Comparison of ENCODE assay signal across 20 cellular contexts in the genomic region with DNA sequence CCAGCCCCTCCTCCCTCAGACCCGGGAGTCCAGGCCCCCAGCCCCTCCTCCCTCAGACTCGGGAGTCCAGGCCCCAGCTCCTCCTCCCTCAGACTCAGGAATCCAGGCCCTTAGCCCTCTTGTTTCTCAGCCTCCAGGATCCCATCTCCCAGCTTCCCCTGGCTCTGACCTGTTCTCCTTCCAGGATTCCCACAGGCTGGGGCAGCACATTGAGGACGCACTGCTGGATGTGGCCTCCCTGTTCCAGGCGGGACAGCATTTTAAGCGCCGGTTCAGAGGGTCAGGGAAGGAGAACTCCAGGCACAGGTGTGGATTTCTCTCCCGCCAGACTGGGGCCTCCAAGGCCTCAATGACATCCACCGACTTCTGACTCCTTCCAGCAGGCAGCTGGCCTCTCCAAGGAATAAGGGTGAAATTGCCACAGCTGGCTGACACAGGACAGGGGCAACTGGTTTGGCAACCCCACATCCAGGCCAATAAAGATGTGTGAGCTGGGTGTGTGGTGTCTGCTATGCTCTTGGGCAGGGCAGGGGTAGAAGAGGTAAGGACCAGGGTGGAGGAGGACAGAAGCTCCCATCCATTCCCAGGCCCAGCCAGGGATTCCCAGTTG. TPM values are rescaled to one million over a fixed set of nuclear protein-coding genes. Genes with fewer than 3 reads are reported as not detected.
DNase-seq lines count a peak whose midpoint lies in the region; ATAC-seq, FAIRE-seq and TF ChIP-seq lines count a peak whose summit lies in the region.
"Had no signal": no experiment of that assay in that cellular context is flagged by ENCODE, and none has a peak within 500 bp of the region (broad histone marks: within the 10 kb centered on the region; RNA-seq: fewer than 3 reads in every experiment).

No MANE protein-coding gene starts in this region.

- no peak for TF ChIP-seq POLR2A in A549 (IDR thresholded peaks at IDR 0.05; ENCODE audit: low read length)

- H3K9me3 Mint-ChIP-seq in mesothelial cell of epicardium: no peaks in the 10 kb centered on the region
- peaks cover 0 to 3% of the 10 kb centered on the region in 2 donors for H3K9me3 Mint-ChIP-seq in activated T-cell treated with anti-CD3 and anti-CD28 coated beads, Interleukin-2, amount 50 U/mL, for 72 hours
- no peaks in the 10 kb centered on the region for H3K9me3 Mint-ChIP-seq in activated naive CD4-positive, alpha-beta T cell treated with anti-CD3 and anti-CD28 coated beads, Interleukin-2, amount 50 U/mL, for 72 hours
- H3K9me3 Mint-ChIP-seq: nephron progenitor cell had no signal

- no peak for FAIRE-seq in A549 (lab: Jason Lieb, UNC)
- FAIRE-seq: GM12891, H54, HTR-8/SVneo had no signal

- H3K27me3 ChIP-seq in SJCRH30: no peaks in the 10 kb centered on the region

- H3K27me3 Mint-ChIP-seq in mesothelial cell of epicardium (ENCODE audit: low read depth): no peaks in the 10 kb centered on the region
- H3K27me3 Mint-ChIP-seq in activated T-cell treated with anti-CD3 and anti-CD28 coated beads, Interleukin-2, amount 50 U/mL, for 72 hours (ENCODE audit: low read depth): no peaks in the 10 kb centered on the region

- ATAC-seq in A549: no peak
- no peak for ATAC-seq in activated T-cell treated with anti-CD3 and anti-CD28 coated beads, Interleukin-2, amount 50 U/mL, for 72 hours (replicated peaks in 1 of 2)
- ATAC-seq in activated naive CD4-positive, alpha-beta T cell treated with anti-CD3 and anti-CD28 coated beads, Interleukin-2, amount 50 U/mL, for 72 hours: no peak

- peak overlapping the region; percentile 93 for H3K4me2 ChIP-seq in A549

- TF ChIP-seq EP300 in A549 (IDR thresholded peaks at IDR 0.05): no peak

- H3K4me3 Mint-ChIP-seq in mesothelial cell of epicardium: no peak overlapping the region
- H3K4me3 Mint-ChIP-seq in activated T-cell treated with anti-CD3 and anti-CD28 coated beads, Interleukin-2, amount 50 U/mL, for 72 hours: no peak overlapping the region
- H3K4me3 Mint-ChIP-seq: CD14-positive monocyte, nephron progenitor cell had no signal

- peaks cover 13% of the 10 kb centered on the region for H3K4me1 Mint-ChIP-seq in mesothelial cell of epicardium
- peaks cover 13% of the 10 kb centered on the region for H3K4me1 Mint-ChIP-seq in activated T-cell treated with anti-CD3 and anti-CD28 coated beads, Interleukin-2, amount 50 U/mL, for 72 hours (ENCODE audit: low read depth)

- CTCF ChIA-PET in A549 (lab: Yijun Ruan, JAX): interaction anchor here (0.6 to 1.9 kb wide), 8 partner anchors 9 to 186 kb away, joined by 3 to 8 read pairs (median 4); a partner anchor contains a TSS

- TF ChIP-seq CTCF in A549 (IDR thresholded peaks at IDR 0.05) (no peak), mesothelial cell of epicardium (IDR thresholded peaks at IDR 0.05; ENCODE audit: unreplicated experiment) (no peak)

- H3K36me3 Mint-ChIP-seq in mesothelial cell of epicardium: peaks cover 21% of the 10 kb centered on the region
- no peaks in the 10 kb centered on the region for H3K36me3 Mint-ChIP-seq in activated T-cell treated with anti-CD3 and anti-CD28 coated beads, Interleukin-2, amount 50 U/mL, for 72 hours (ENCODE audit: insufficient read depth in 2 of 2)
- no peaks in the 10 kb centered on the region for H3K36me3 Mint-ChIP-seq in activated naive CD4-positive, alpha-beta T cell treated with anti-CD3 and anti-CD28 coated beads, Interleukin-2, amount 50 U/mL, for 72 hours
- H3K36me3 Mint-ChIP-seq: CD14-positive monocyte had no signal

- H3K36me3 ChIP-seq in SJCRH30: no peaks in the 10 kb centered on the region

- TF ChIP-seq RAD21 in A549 (conservative IDR thresholded peaks at IDR 0.05 in 1 of 2, IDR thresholded peaks at IDR 0.05 in 1 of 2): no peak

- peak overlapping the region; percentile 72 for H3K27ac Mint-ChIP-seq in mesothelial cell of epicardium
- no peak overlapping the region for H3K27ac Mint-ChIP-seq in activated T-cell treated with anti-CD3 and anti-CD28 coated beads, Interleukin-2, amount 50 U/mL, for 72 hours
- H3K27ac Mint-ChIP-seq in activated naive CD4-positive, alpha-beta T cell treated with anti-CD3 and anti-CD28 coated beads, Interleukin-2, amount 50 U/mL, for 72 hours: peak overlapping the region in 1 of 2 donors; percentile 72
- H3K27ac Mint-ChIP-seq: nephron progenitor cell had no signal

- POLR2A ChIA-PET in A549 (lab: Yijun Ruan, JAX): interaction anchor here (1.0 kb wide), 1 partner anchor 53 kb away, joined by 4 read pairs; a partner anchor contains a TSS

- no peak for DNase-seq in A549 (ENCODE audit: low read depth in 1 of 2, low spot score in 1 of 2)
- DNase-seq in SJCRH30: peak; percentile 67 to 75
- DNase-seq in mesothelial cell of epicardium (ENCODE audit: low spot score in 2 of 2, unreplicated experiment in 2 of 2): no peak
- no peak for DNase-seq in T1000 (lab: John Stamatoyannopoulos, UW)
- DNase-seq in activated T-cell treated with anti-CD3 and anti-CD28 coated beads, Interleukin-2, amount 50 U/mL, for 72 hours: no peak
- no peak for DNase-seq in activated naive CD4-positive, alpha-beta T cell treated with anti-CD3 and anti-CD28 coated beads, Interleukin-2, amount 50 U/mL, for 72 hours (ENCODE audit: low spot score in 2 of 2)
- DNase-seq: ACHN; erythroblast; GF-D8; NCI-H1105; NCI-H524 treated with DMSO at 0.1 percent for 48 hours; nephron progenitor cell; psoas muscle; SHP77; stimulated activated CD8-positive, alpha-beta memory T cell treated with anti-CD3 and anti-CD28 coated beads, Interleukin-4, amount 100 ng/mL, for 48 hours; T-helper 1 cell had no signal

- H3K9me3 ChIP-seq in A549 (no peaks in the 10 kb centered on the region), SJCRH30 (replicated peaks) (no peaks in the 10 kb centered on the region)
- H3K9me3 ChIP-seq: psoas muscle had no signal

- H3K4me1 ChIP-seq in A549: peaks cover 9% of the 10 kb centered on the region; the same call in 2 of the 3 replicates
- H3K4me1 ChIP-seq in SJCRH30: peaks cover 9% of the 10 kb centered on the region
- H3K4me1 ChIP-seq: psoas muscle had no signal

- H3K27ac ChIP-seq in A549 (peak overlapping the region; percentile 77 to 81; a peak in 5 of 6 replicates), SJCRH30 (peak overlapping the region; percentile 69)
- H3K27ac ChIP-seq: psoas muscle had no signal

- 85% methylated on average over 7 of the region's 8 CpGs for WGBS in A549 (ENCODE audit: missing lambda C conversion rate)

- H3K4me3 ChIP-seq in A549: peak overlapping the region; percentile 47; the same call in 2 of the 3 replicates
- peak overlapping the region; percentile 37; the same call in 1 of the 2 replicates for H3K4me3 ChIP-seq in SJCRH30
- H3K4me3 ChIP-seq: psoas muscle had no signal

RNA-seq across cellular contexts. Expression of a gene that starts 22.4 kb away (rescaled TPM):
- polyA plus RNA-seq in A549 (2011; rRNA removed) (8.2 and 8.5 TPM in 2 replicates), A549 (2017; fragmentation: RNase III; extraction: RNeasy Plus Mini Kit Qiagen cat#74134 plus additional on column Dnase treatment) (13.7 to 17.1 TPM (median 15.4 TPM) in 3 replicates)
- 15.6 and 16.1 TPM in 2 replicates for polyA plus RNA-seq in A549 (2012; cell fraction: cytosol; rRNA removed)
- 7.5 and 8.5 TPM in 2 replicates for polyA plus RNA-seq in A549 (2012; cell fraction: nucleus; rRNA removed)
- polyA minus RNA-seq in A549 (2011; rRNA and poly(A)+ RNA removed): 2.5 and 3.5 TPM in 2 replicates
- total RNA-seq in SJCRH30 (2014; rRNA removed; shearing (Covaris generic)): 15.2 and 20.4 TPM in 2 replicates
- total RNA-seq in mesothelial cell of epicardium: 60.3 to 62.5 TPM (median 60.9 TPM) in 3 replicates
- 1 to 10 TPM; 1.9 to 2.3 TPM for total RNA-seq in activated T-cell treated with anti-CD3 and anti-CD28 coated beads, Interleukin-2, amount 50 U/mL, for 72 hours
- total RNA-seq in activated naive CD4-positive, alpha-beta T cell treated with anti-CD3 and anti-CD28 coated beads, Interleukin-2, amount 50 U/mL, for 72 hours: 1 to 10 TPM; 4.1 to 4.3 TPM
- polyA plus RNA-seq: CD14-positive monocyte had no signal

RNA-seq across cellular contexts. Expression of a gene that starts 23.9 kb away (rescaled TPM):
- 2.0 and 2.9 TPM in 2 replicates for polyA plus RNA-seq in A549 (2011; rRNA removed)
- 8.7 and 12.1 TPM in 2 replicates for polyA plus RNA-seq in A549 (2012; cell fraction: cytosol; rRNA removed)
- polyA plus RNA-seq in A549 (2012; cell fraction: nucleus; rRNA removed): 136 and 166 TPM in 2 replicates
- polyA plus RNA-seq in A549 (2017; fragmentation: RNase III; extraction: RNeasy Plus Mini Kit Qiagen cat#74134 plus additional on column Dnase treatment): 4.3 to 4.5 TPM (median 4.4 TPM) in 3 replicates
- polyA minus RNA-seq in A549 (2011; rRNA and poly(A)+ RNA removed): 1.4 and 1.5 TPM in 2 replicates
- 5.5 and 7.7 TPM in 2 replicates for total RNA-seq in SJCRH30 (2014; rRNA removed; shearing (Covaris generic))
- 10.4 to 10.5 TPM (median 10.4 TPM) in 3 replicates for total RNA-seq in mesothelial cell of epicardium
- 1 to 10 TPM; 4.1 to 8.1 TPM for total RNA-seq in activated T-cell treated with anti-CD3 and anti-CD28 coated beads, Interleukin-2, amount 50 U/mL, for 72 hours
- total RNA-seq in activated naive CD4-positive, alpha-beta T cell treated with anti-CD3 and anti-CD28 coated beads, Interleukin-2, amount 50 U/mL, for 72 hours: 1 to 10 TPM; 5.6 to 6.2 TPM
- polyA plus RNA-seq: CD14-positive monocyte had no signal

RNA-seq across cellular contexts. Expression of a gene that starts 36.3 kb away (rescaled TPM):
- polyA plus RNA-seq in A549 (2011; rRNA removed) (440 and 504 TPM in 2 replicates), A549 (2017; fragmentation: RNase III; extraction: RNeasy Plus Mini Kit Qiagen cat#74134 plus additional on column Dnase treatment) (488 to 516 TPM (median 500 TPM) in 3 replicates)
- polyA plus RNA-seq in A549 (2012; cell fraction: cytosol; rRNA removed): 1,179 and 1,259 TPM in 2 replicates
- polyA plus RNA-seq in A549 (2012; cell fraction: nucleus; rRNA removed): 1,370 and 1,606 TPM in 2 replicates
- polyA minus RNA-seq in A549 (2011; rRNA and poly(A)+ RNA removed): 965 and 1,007 TPM in 2 replicates
- 385 and 390 TPM in 2 replicates for total RNA-seq in SJCRH30 (2014; rRNA removed; shearing (Covaris generic))
- total RNA-seq in mesothelial cell of epicardium: 273 to 283 TPM (median 280 TPM) in 3 replicates
- 100 to 1,000 TPM; 201 to 251 TPM for total RNA-seq in activated T-cell treated with anti-CD3 and anti-CD28 coated beads, Interleukin-2, amount 50 U/mL, for 72 hours
- total RNA-seq in activated naive CD4-positive, alpha-beta T cell treated with anti-CD3 and anti-CD28 coated beads, Interleukin-2, amount 50 U/mL, for 72 hours: 100 to 1,000 TPM; 248 to 309 TPM

RNA-seq across cellular contexts. Expression of a gene that starts 47.6 kb away (rescaled TPM):
- polyA plus RNA-seq in A549 (2011; rRNA removed) (26.6 and 29.2 TPM in 2 replicates), A549 (2017; fragmentation: RNase III; extraction: RNeasy Plus Mini Kit Qiagen cat#74134 plus additional on column Dnase treatment) (47.8 to 53.0 TPM (median 48.6 TPM) in 3 replicates)
- polyA plus RNA-seq in A549 (2012; cell fraction: cytosol; rRNA removed): 108 and 134 TPM in 2 replicates
- polyA plus RNA-seq in A549 (2012; cell fraction: nucleus; rRNA removed): 106 and 112 TPM in 2 replicates
- polyA minus RNA-seq in A549 (2011; rRNA and poly(A)+ RNA removed): 10.0 and 18.9 TPM in 2 replicates
- 45.2 and 61.7 TPM in 2 replicates for total RNA-seq in SJCRH30 (2014; rRNA removed; shearing (Covaris generic))
- 44.5 to 46.0 TPM (median 44.7 TPM) in 3 replicates for total RNA-seq in mesothelial cell of epicardium
- total RNA-seq in activated T-cell treated with anti-CD3 and anti-CD28 coated beads, Interleukin-2, amount 50 U/mL, for 72 hours: 10 to 100 TPM; 80.3 to 82.6 TPM
- total RNA-seq in activated naive CD4-positive, alpha-beta T cell treated with anti-CD3 and anti-CD28 coated beads, Interleukin-2, amount 50 U/mL, for 72 hours: 10 to 100 TPM; 69.6 to 93.4 TPM

RNA-seq across cellular contexts. Expression of a gene that starts 47.7 kb away (rescaled TPM):
- polyA plus RNA-seq in A549 (2011; rRNA removed) (54.0 and 68.6 TPM in 2 replicates), A549 (2017; fragmentation: RNase III; extraction: RNeasy Plus Mini Kit Qiagen cat#74134 plus additional on column Dnase treatment) (88.5 to 114 TPM (median 103 TPM) in 3 replicates)
- polyA plus RNA-seq in A549 (2012; cell fraction: cytosol; rRNA removed): 167 and 169 TPM in 2 replicates
- 340 and 393 TPM in 2 replicates for polyA plus RNA-seq in A549 (2012; cell fraction: nucleus; rRNA removed)
- 54.0 and 55.5 TPM in 2 replicates for polyA minus RNA-seq in A549 (2011; rRNA and poly(A)+ RNA removed)
- total RNA-seq in SJCRH30 (2014; rRNA removed; shearing (Covaris generic)): 35.1 and 38.6 TPM in 2 replicates
- total RNA-seq in mesothelial cell of epicardium: 89.4 to 101 TPM (median 95.0 TPM) in 3 replicates
- total RNA-seq in activated T-cell treated with anti-CD3 and anti-CD28 coated beads, Interleukin-2, amount 50 U/mL, for 72 hours: 100 to 1,000 TPM; 135 to 141 TPM
- total RNA-seq in activated naive CD4-positive, alpha-beta T cell treated with anti-CD3 and anti-CD28 coated beads, Interleukin-2, amount 50 U/mL, for 72 hours: 100 to 1,000 TPM; 135 to 202 TPM

Comparison
In these comparisons a context has a peak if more than half of its experiments do, and no peak if none do; other contexts are left out.
1. DNase-seq: peak in SJCRH30 (2 of 2); none in A549 (0 of 2), mesothelial cell of epicardium (0 of 2), T1000 (single experiment), activated T-cell treated with anti-CD3 and anti-CD28 coated beads, Interleukin-2, amount 50 U/mL, for 72 hours (0 of 2) and activated naive CD4-positive, alpha-beta T cell treated with anti-CD3 and anti-CD28 coated beads, Interleukin-2, amount 50 U/mL, for 72 hours (0 of 2).